20 cellular contexts compared by ENCODE assay signal in the genomic region with DNA sequence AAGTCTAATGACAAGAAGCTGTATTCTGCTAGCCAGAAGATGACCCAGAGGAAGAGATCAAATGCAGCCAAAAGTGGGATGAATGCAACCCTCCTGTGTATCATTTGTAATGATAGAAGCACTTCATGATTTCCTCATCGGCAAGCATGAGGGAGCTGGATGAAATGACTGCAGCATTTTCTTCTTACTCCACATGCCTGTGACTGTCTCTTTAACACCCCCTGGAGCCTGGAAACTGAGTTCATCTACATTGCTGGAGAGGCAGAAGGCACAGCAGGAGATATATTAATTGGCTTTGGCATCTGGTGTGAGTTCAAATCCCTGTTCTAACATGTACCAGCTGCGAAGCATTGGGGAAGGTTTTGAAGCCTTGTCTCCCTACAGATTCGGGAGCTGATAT. TPM values are rescaled to one million over a fixed set of nuclear protein-coding genes. Genes with fewer than 3 reads are reported as not detected.
DNase-seq lines count a peak whose midpoint lies in the region; ATAC-seq and TF ChIP-seq lines count a peak whose summit lies in the region.
"Had no signal": no experiment of that assay in that cellular context is flagged by ENCODE, and none has a peak within 500 bp of the region (broad histone marks: within the 10 kb centered on the region; RNA-seq: fewer than 3 reads in every experiment).

No MANE protein-coding gene starts in this region.

- DNase-seq in GM04503 (ENCODE audit: low read depth): peak; percentile 14
- peak; percentile 2 for DNase-seq in NCI-H69 (lab: John Stamatoyannopoulos, UW)
- peak; percentile 69 for DNase-seq in fibroblast of mammary gland (ENCODE audit: low read depth)
- no peak for DNase-seq in sciatic nerve (ENCODE audit: low spot score)
- DNase-seq in OCI-M2 (lab: John Stamatoyannopoulos, UW; ENCODE audit: unreplicated experiment): no peak
- DNase-seq in GOT3 (lab: John Stamatoyannopoulos, UW): no peak
- DNase-seq: activated T-cell treated with anti-CD3 and anti-CD28 coated beads, Interleukin-2, amount 50 U/mL, for 1 hour; DMS79; H7; kidney glomerular epithelial cell; NCI-H1105 treated with DMSO at 0.1 percent for 48 hours; NCI-H774; OCI-M1; SHP77; stimulated activated CD4-positive, alpha-beta T cell treated with anti-CD3 and anti-CD28 coated beads, Interleukin-4, amount 100 ng/mL, for 24 hours; stimulated activated naive CD4-positive, alpha-beta T cell treated with Interleukin-2 at 50 U/mL for 16 hours; thyroid gland had no signal

- H3K4me3 ChIP-seq in fibroblast of mammary gland (ENCODE audit: control insufficient read depth, low read depth, low read length): no peak overlapping the region
- H3K4me3 ChIP-seq: thyroid gland had no signal

- no peak for TF ChIP-seq CTCF in fibroblast of mammary gland (conservative IDR thresholded peaks at IDR 0.05; ENCODE audit: control insufficient read depth, insufficient read depth, low read depth, low read length)

- ATAC-seq in sciatic nerve (peak; percentile 57), GM19467 (IDR thresholded peaks at IDR 0.05; ENCODE audit: unreplicated experiment) (no peak), GM21786 (IDR thresholded peaks at IDR 0.05; ENCODE audit: unreplicated experiment) (no peak)
- ATAC-seq: activated CD4-positive, CD25-positive, alpha-beta regulatory T cell treated with anti-CD3 and anti-CD28 coated beads, Interleukin-2, amount 50 U/mL, for 24 hours had no signal

- intact Hi-C loops in sciatic nerve (cut with DNase I): no loop called here

RNA-seq across cellular contexts. Expression of a gene that starts 37.7 kb away (rescaled TPM):
- total RNA-seq in sciatic nerve: 95.8 TPM

Comparison
In these comparisons a context has a peak if more than half of its experiments do, and no peak if none do; other contexts are left out.
1. DNase-seq: peak in GM04503 (single experiment), NCI-H69 (single experiment) and fibroblast of mammary gland (single experiment); none in sciatic nerve (single experiment), OCI-M2 (single experiment) and GOT3 (single experiment).